Comparison of ENCODE assay signal across 30 cellular contexts in the genomic region with DNA sequence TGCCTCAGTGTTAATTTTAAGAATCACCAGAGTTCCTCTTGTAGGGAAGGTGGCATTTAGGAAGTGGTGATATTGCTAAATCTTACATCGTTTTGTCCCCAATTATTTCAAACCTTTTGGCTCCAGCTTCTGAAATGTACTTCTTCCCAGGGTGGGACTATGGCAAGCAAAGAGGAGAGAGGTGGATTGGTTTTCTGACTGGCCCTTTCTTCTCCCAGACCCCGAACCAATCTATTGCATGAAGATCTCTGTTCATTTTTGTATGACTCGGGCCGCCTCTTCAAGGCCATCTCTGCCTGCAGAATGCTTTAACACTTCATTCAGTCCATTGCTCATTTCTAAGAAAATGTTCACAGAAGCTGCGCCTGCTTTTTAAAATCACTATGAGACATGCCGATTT. TPM values are rescaled to one million over a fixed set of nuclear protein-coding genes. Genes with fewer than 3 reads are reported as not detected.
"Had no signal": no experiment of that assay in that cellular context is flagged by ENCODE, and none has a peak within 500 bp of the region (broad histone marks: within the 10 kb centered on the region; RNA-seq: fewer than 3 reads in every experiment).

No MANE protein-coding gene starts in this region.

- FAIRE-seq: endometrium, frontal cortex had no signal

- H3K4me3 ChIP-seq: body of pancreas, skin epidermis had no signal

- H3K9me3 ChIP-seq: body of pancreas had no signal

- DNase-seq: activated CD4-positive, alpha-beta memory T cell treated with anti-CD3 and anti-CD28 coated beads for 36 hours; activated CD4-positive, alpha-beta T cell treated with anti-CD3 and anti-CD28 coated beads for 4 hours; activated CD4-positive, CD25-positive, alpha-beta regulatory T cell; activated gamma-delta T cell; activated naive CD4-positive, alpha-beta T cell treated with anti-CD3 and anti-CD28 coated beads, Interleukin-2, amount 50 U/mL, for 16 hours; activated naive CD8-positive, alpha-beta T cell treated with anti-CD3 and anti-CD28 coated beads, Interleukin-2, amount 50 U/mL, for 24 hours; body of pancreas; caudate nucleus; effector CD4-positive, alpha-beta T cell; head of caudate nucleus; hypothalamus; midbrain; posterior cingulate gyrus; stimulated activated CD4-positive, alpha-beta T cell treated with anti-CD3 and anti-CD28 coated beads, Interleukin-1b, Interleukin-23, amount 100 ng/mL, for 48 hours; stomach; T1000; trophoblast cell had no signal

- H3K27ac Mint-ChIP-seq: activated CD4-positive, alpha-beta memory T cell treated with anti-CD3 and anti-CD28 coated beads for 36 hours; activated naive CD8-positive, alpha-beta T cell treated with anti-CD3 and anti-CD28 coated beads, Interleukin-2, amount 50 U/mL, for 24 hours; activated T-helper 1 cell treated with anti-CD3 and anti-CD28 coated beads, Interleukin-12 subunit alpha, Interleukin-12 subunit beta, Interleukin-2, Interleukin-4 antibody, amounts not matched to agents 30 ng/mL and 10 ng/mL and 1 ng/mL, durations not matched to agents 14 hours and 24 hours and 36 hours; dendritic cell treated with granulocyte-macrophage colony-stimulating factor and Interleukin-4, amounts not matched to agents 40 ng/mL and 50 ng/mL, for 4 days; natural killer cell treated with Interleukin-12 subunit alpha and Interleukin-12 subunit beta and Interleukin-15 and Interleukin-18, amount 100 ng/mL, for 72 hours; stimulated activated effector memory CD8-positive, alpha-beta T cell treated with anti-CD3 and anti-CD28 coated beads, Interleukin-12 subunit alpha, Interleukin-12 subunit beta, amount 100 ng/mL, for 72 hours had no signal

- H3K4me3 Mint-ChIP-seq: activated CD4-positive, alpha-beta memory T cell treated with anti-CD3 and anti-CD28 coated beads for 36 hours; activated naive CD8-positive, alpha-beta T cell treated with anti-CD3 and anti-CD28 coated beads, Interleukin-2, amount 50 U/mL, for 24 hours; activated T-helper 1 cell treated with anti-CD3 and anti-CD28 coated beads, Interleukin-12 subunit alpha, Interleukin-12 subunit beta, Interleukin-2, Interleukin-4 antibody, amounts not matched to agents 30 ng/mL and 10 ng/mL and 1 ng/mL, durations not matched to agents 14 hours and 24 hours and 36 hours; dendritic cell treated with granulocyte-macrophage colony-stimulating factor and Interleukin-4, amounts not matched to agents 40 ng/mL and 50 ng/mL, for 4 days; natural killer cell treated with Interleukin-12 subunit alpha and Interleukin-12 subunit beta and Interleukin-15 and Interleukin-18, amount 100 ng/mL, for 72 hours had no signal

- H3K36me3 ChIP-seq: stomach had no signal

- H3K27ac ChIP-seq: body of pancreas, skin epidermis, stomach had no signal

- ATAC-seq: activated naive CD8-positive, alpha-beta T cell treated with anti-CD3 and anti-CD28 coated beads, Interleukin-2, amount 50 U/mL, for 24 hours; body of pancreas; natural killer cell treated with Interleukin-12 subunit alpha and Interleukin-12 subunit beta and Interleukin-15 and Interleukin-18, amount 100 ng/mL, for 72 hours; stimulated activated effector memory CD8-positive, alpha-beta T cell treated with anti-CD3 and anti-CD28 coated beads, Interleukin-12 subunit alpha, Interleukin-12 subunit beta, amount 100 ng/mL, for 72 hours had no signal

- H3K36me3 Mint-ChIP-seq: stimulated activated effector memory CD8-positive, alpha-beta T cell treated with anti-CD3 and anti-CD28 coated beads, Interleukin-12 subunit alpha, Interleukin-12 subunit beta, amount 100 ng/mL, for 72 hours had no signal

- H3K9me3 Mint-ChIP-seq: activated CD4-positive, alpha-beta memory T cell treated with anti-CD3 and anti-CD28 coated beads for 36 hours; dendritic cell treated with granulocyte-macrophage colony-stimulating factor and Interleukin-4, amounts not matched to agents 40 ng/mL and 50 ng/mL, for 4 days; natural killer cell treated with Interleukin-12 subunit alpha and Interleukin-12 subunit beta and Interleukin-15 and Interleukin-18, amount 100 ng/mL, for 72 hours; stimulated activated effector memory CD8-positive, alpha-beta T cell treated with anti-CD3 and anti-CD28 coated beads, Interleukin-12 subunit alpha, Interleukin-12 subunit beta, amount 100 ng/mL, for 72 hours had no signal

RNA-seq across cellular contexts. Expression of gene VGLL2, which starts 1.6 kb away (rescaled TPM):
- total RNA-seq: activated CD4-positive, alpha-beta memory T cell treated with anti-CD3 and anti-CD28 coated beads for 36 hours; activated T-helper 1 cell treated with anti-CD3 and anti-CD28 coated beads, Interleukin-12 subunit alpha, Interleukin-12 subunit beta, Interleukin-2, Interleukin-4 antibody, amounts not matched to agents 30 ng/mL and 10 ng/mL and 1 ng/mL, durations not matched to agents 14 hours and 24 hours and 36 hours; frontal cortex; liver; natural killer cell treated with Interleukin-12 subunit alpha and Interleukin-12 subunit beta and Interleukin-15 and Interleukin-18, amount 100 ng/mL, for 72 hours; omental fat pad; renal cortical epithelial cell; SK-MEL-5; T-helper 1 cell treated with Interleukin-12 subunit alpha and Interleukin-12 subunit beta and Interleukin-4 antibody, amounts not matched to agents 30 ng/mL and 1 ng/mL, for 36 hours; temporal lobe had no signal
- polyA plus RNA-seq: liver, stomach had no signal
